In the genomic region with DNA sequence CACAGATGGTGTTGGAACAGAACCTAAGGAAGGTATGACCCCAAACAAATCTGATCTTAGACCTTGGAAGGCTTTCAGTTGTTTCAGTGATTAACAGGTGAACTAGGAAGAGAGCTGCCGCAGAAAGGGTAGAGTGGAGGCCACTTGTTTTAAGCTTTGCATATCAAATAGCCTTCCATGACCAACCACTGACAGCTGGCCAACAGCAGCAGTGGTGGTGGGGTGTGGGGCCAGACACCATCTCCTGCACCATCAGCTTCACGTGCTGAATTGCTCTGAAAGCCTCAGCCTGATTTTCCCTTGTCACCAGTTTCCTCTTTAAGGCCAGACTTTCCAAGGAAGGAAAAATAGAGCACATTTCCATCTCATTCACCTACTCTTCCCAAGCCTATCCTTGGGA, we compare ENCODE assay signal across 20 cellular contexts.
"Had no signal": no experiment of that assay in that cellular context is flagged by ENCODE, and none has a peak within 500 bp of the region (broad histone marks: within the 10 kb centered on the region; RNA-seq: fewer than 3 reads in every experiment).

No MANE protein-coding gene starts in this region.

- H3K27me3 Mint-ChIP-seq: central memory CD8-positive, alpha-beta T cell; progenitor cell of endocrine pancreas; stimulated activated naive CD8-positive, alpha-beta T cell treated with anti-CD3 and anti-CD28 coated beads, Interleukin-15, Interleukin-2, amounts not matched to agents 100 ng/mL and 50 ng/mL, for 24 hours had no signal

- H3K4me1 Mint-ChIP-seq: activated naive CD8-positive, alpha-beta T cell treated with anti-CD3 and anti-CD28 coated beads for 36 hours; central memory CD8-positive, alpha-beta T cell; naive thymus-derived CD8-positive, alpha-beta T cell had no signal

- DNase-seq: activated CD4-positive, alpha-beta T cell treated with anti-CD3 and anti-CD28 coated beads, Interleukin-2, amount 50 U/mL, for 48 hours; activated naive CD4-positive, alpha-beta T cell treated with Interleukin-2 at 50 U/mL for 16 hours; activated naive CD8-positive, alpha-beta T cell treated with anti-CD3 and anti-CD28 coated beads for 36 hours; activated T-cell treated with anti-CD3 and anti-CD28 coated beads, Interleukin-2, amount 50 U/mL, for 48 hours; colonic mucosa; dorsolateral prefrontal cortex; effector memory CD8-positive, alpha-beta T cell; head of caudate nucleus; kidney; lower lobe of right lung; naive thymus-derived CD8-positive, alpha-beta T cell; stimulated activated CD4-positive, alpha-beta T cell treated with anti-CD3 and anti-CD28 coated beads, Interleukin-12 subunit alpha, Interleukin-12 subunit beta, amount 100 ng/mL, for 4 hours; stimulated activated CD4-positive, alpha-beta T cell treated with anti-CD3 and anti-CD28 coated beads, Interleukin-4, amount 100 ng/mL, for 4 hours; substantia nigra; T-helper 9 cell; thyroid gland; upper lobe of right lung had no signal

- ATAC-seq: effector memory CD8-positive, alpha-beta T cell; lower lobe of right lung; naive thymus-derived CD8-positive, alpha-beta T cell; upper lobe of right lung had no signal

- H3K9me3 Mint-ChIP-seq: activated naive CD8-positive, alpha-beta T cell treated with anti-CD3 and anti-CD28 coated beads for 36 hours; central memory CD8-positive, alpha-beta T cell; effector memory CD8-positive, alpha-beta T cell; naive thymus-derived CD8-positive, alpha-beta T cell; stimulated activated naive CD8-positive, alpha-beta T cell treated with anti-CD3 and anti-CD28 coated beads, Interleukin-15, Interleukin-2, amounts not matched to agents 100 ng/mL and 50 ng/mL, for 24 hours had no signal

- H3K27ac Mint-ChIP-seq: activated naive CD8-positive, alpha-beta T cell treated with anti-CD3 and anti-CD28 coated beads for 36 hours; effector memory CD8-positive, alpha-beta T cell; naive thymus-derived CD8-positive, alpha-beta T cell; progenitor cell of endocrine pancreas; stimulated activated naive CD8-positive, alpha-beta T cell treated with anti-CD3 and anti-CD28 coated beads, Interleukin-15, Interleukin-2, amounts not matched to agents 100 ng/mL and 50 ng/mL, for 24 hours had no signal

- H3K4me3 Mint-ChIP-seq: activated naive CD8-positive, alpha-beta T cell treated with anti-CD3 and anti-CD28 coated beads for 36 hours; central memory CD8-positive, alpha-beta T cell; effector memory CD8-positive, alpha-beta T cell; naive thymus-derived CD8-positive, alpha-beta T cell; stimulated activated naive CD8-positive, alpha-beta T cell treated with anti-CD3 and anti-CD28 coated beads, Interleukin-15, Interleukin-2, amounts not matched to agents 100 ng/mL and 50 ng/mL, for 24 hours had no signal

- H3K36me3 Mint-ChIP-seq: activated naive CD8-positive, alpha-beta T cell treated with anti-CD3 and anti-CD28 coated beads for 36 hours; naive thymus-derived CD8-positive, alpha-beta T cell had no signal
